ENCODE assay signal across 14 cellular contexts in the genomic region with DNA sequence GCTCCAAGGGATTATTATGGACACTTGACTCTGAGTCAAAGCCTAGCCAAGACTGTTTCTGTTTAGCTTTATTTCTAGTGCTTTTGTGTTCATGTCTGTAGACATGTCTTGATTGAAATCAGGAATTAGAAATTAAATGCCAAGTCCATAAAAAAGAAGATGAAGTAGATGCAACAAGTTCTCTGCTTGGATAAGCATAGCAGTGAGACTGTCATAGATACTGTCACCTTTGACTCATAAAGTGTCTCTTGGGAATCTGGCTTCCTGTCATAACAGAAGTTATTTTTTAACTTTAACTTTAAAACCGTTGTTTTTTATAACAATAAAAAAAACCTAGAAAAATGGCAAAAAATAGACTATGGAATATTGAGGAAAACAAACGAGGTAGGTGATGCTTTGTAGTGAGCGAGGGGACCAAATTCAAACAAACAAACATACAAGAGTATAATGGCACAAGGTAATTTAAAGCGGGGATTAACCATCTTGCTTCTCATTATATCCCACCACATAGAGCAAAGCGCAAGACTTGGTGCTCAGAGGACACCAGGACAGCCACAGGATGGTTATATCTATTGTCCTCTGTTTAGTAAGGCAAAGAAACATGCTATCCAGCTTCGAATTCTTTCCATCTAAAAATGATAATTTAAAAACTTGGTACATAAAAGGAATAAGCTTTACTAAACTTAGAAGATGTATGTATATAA.
DNase-seq lines count a peak whose midpoint lies in the region; ATAC-seq and TF ChIP-seq lines count a peak whose summit lies in the region.
"Had no signal": no experiment of that assay in that cellular context is flagged by ENCODE, and none has a peak within 500 bp of the region (broad histone marks: within the 10 kb centered on the region; RNA-seq: fewer than 3 reads in every experiment).

No MANE protein-coding gene starts in this region.

- H3K27ac ChIP-seq in heart left ventricle (peak overlapping the region in 1 of 12 donors; percentile 25), right lobe of liver (no peak overlapping the region)
- H3K27ac ChIP-seq: A549, neural progenitor cell, upper lobe of right lung had no signal

- peak overlapping the region; percentile 26 for H3K27ac Mint-ChIP-seq in activated CD4-positive, alpha-beta T cell treated with anti-CD3 and anti-CD28 coated beads, Interleukin-2, amount 10 ng/mL, durations not matched to agents 7 days and 5 days
- peak overlapping the region in 2 of 3 experiments; percentile 39 to 51 for H3K27ac Mint-ChIP-seq in nephron
- H3K27ac Mint-ChIP-seq: neural progenitor cell had no signal

- TF ChIP-seq POLR2A in heart left ventricle (IDR thresholded peaks at IDR 0.05) (no peak), right lobe of liver (IDR thresholded peaks at IDR 0.05) (no peak)

- H3K9me3 ChIP-seq in heart left ventricle (no peaks in the 10 kb centered on the region), right lobe of liver (no peaks in the 10 kb centered on the region)
- H3K9me3 ChIP-seq: A549, upper lobe of right lung had no signal

- intact Hi-C loops in heart left ventricle (cut with DNase I) (no loop called here), right lobe of liver (cut with DNase I) (no loop called here)

- DNase-seq in activated CD4-positive, alpha-beta T cell treated with anti-CD3 and anti-CD28 coated beads, Interleukin-2, amount 10 ng/mL, durations not matched to agents 7 days and 5 days = no peak
- DNase-seq in activated CD4-positive, alpha-beta T cell treated with anti-CD3 and anti-CD28 coated beads, Interleukin-2, amount 50 U/mL, for 1 hour = no peak
- DNase-seq in heart left ventricle (no peak), right lobe of liver (no peak), superior temporal gyrus (ENCODE audit: extremely low spot score) (no peak)
- DNase-seq: effector memory CD4-positive, alpha-beta T cell; NCI-H1092 treated with DMSO at 0.1 percent for 48 hours; stimulated activated CD4-positive, alpha-beta T cell treated with anti-CD3 and anti-CD28 coated beads, Interleukin-4, amount 100 ng/mL, for 24 hours; upper lobe of right lung had no signal

- ATAC-seq in GM21786 (IDR thresholded peaks at IDR 0.05; ENCODE audit: unreplicated experiment) (peak; percentile 44), HG03442 (IDR thresholded peaks at IDR 0.05; ENCODE audit: unreplicated experiment) (peak; percentile 48), heart left ventricle (no peak), right lobe of liver (no peak)
- ATAC-seq: A549, upper lobe of right lung had no signal

- peaks cover 53% of the 10 kb centered on the region for H3K4me1 Mint-ChIP-seq in activated CD4-positive, alpha-beta T cell treated with anti-CD3 and anti-CD28 coated beads, Interleukin-2, amount 10 ng/mL, durations not matched to agents 7 days and 5 days
- peaks cover 36% of the 10 kb centered on the region for H3K4me1 Mint-ChIP-seq in nephron

- TF ChIP-seq CTCF in nephron (IDR thresholded peaks at IDR 0.05; ENCODE audit: unreplicated experiment in 3 of 3) (no peak), heart left ventricle (IDR thresholded peaks at IDR 0.05) (no peak), right lobe of liver (IDR thresholded peaks at IDR 0.05) (no peak)

- peaks cover 0 to 5% (median 0%) of the 10 kb centered on the region in 12 donors for H3K4me1 ChIP-seq in heart left ventricle
- H3K4me1 ChIP-seq in right lobe of liver = no peaks in the 10 kb centered on the region
- H3K4me1 ChIP-seq: A549, neural progenitor cell, upper lobe of right lung had no signal

- 79 to 86% (median 80%) methylated on average over 6 of the region's 6 CpGs for WGBS in heart left ventricle, 4 donors
- WGBS in right lobe of liver (ENCODE audit: insufficient coverage, low coverage, low lambda C conversion rate, missing lambda C conversion rate) = 82% methylated on average over 6 of the region's 6 CpGs

- H3K27me3 ChIP-seq in heart left ventricle (no peaks in the 10 kb centered on the region), right lobe of liver (no peaks in the 10 kb centered on the region)
- H3K27me3 ChIP-seq: neural progenitor cell, upper lobe of right lung had no signal

- peaks cover 13% of the 10 kb centered on the region for H3K9me3 Mint-ChIP-seq in activated CD4-positive, alpha-beta T cell treated with anti-CD3 and anti-CD28 coated beads, Interleukin-2, amount 10 ng/mL, durations not matched to agents 7 days and 5 days
- no peaks in the 10 kb centered on the region for H3K9me3 Mint-ChIP-seq in nephron
- H3K9me3 Mint-ChIP-seq: neural progenitor cell had no signal

- peaks cover 75% of the 10 kb centered on the region for H3K36me3 Mint-ChIP-seq in activated CD4-positive, alpha-beta T cell treated with anti-CD3 and anti-CD28 coated beads, Interleukin-2, amount 10 ng/mL, durations not matched to agents 7 days and 5 days (ENCODE audit: low read depth)
- no peaks in the 10 kb centered on the region for H3K36me3 Mint-ChIP-seq in nephron (ENCODE audit: low read depth)
- H3K36me3 Mint-ChIP-seq: neural progenitor cell had no signal

- POLR2A ChIA-PET in activated CD4-positive, alpha-beta T cell treated with anti-CD3 and anti-CD28 coated beads, Interleukin-2, amount 10 ng/mL, durations not matched to agents 7 days and 5 days (lab: Charles Lee) = no interaction called here

- no peaks in the 10 kb centered on the region for H3K27me3 Mint-ChIP-seq in activated CD4-positive, alpha-beta T cell treated with anti-CD3 and anti-CD28 coated beads, Interleukin-2, amount 10 ng/mL, durations not matched to agents 7 days and 5 days
- H3K27me3 Mint-ChIP-seq in nephron (ENCODE audit: low read depth) = no peaks in the 10 kb centered on the region

- H3K4me3 Mint-ChIP-seq in activated CD4-positive, alpha-beta T cell treated with anti-CD3 and anti-CD28 coated beads, Interleukin-2, amount 10 ng/mL, durations not matched to agents 7 days and 5 days = no peak overlapping the region
- no peak overlapping the region for H3K4me3 Mint-ChIP-seq in nephron
- H3K4me3 Mint-ChIP-seq: neural progenitor cell had no signal

- CTCF ChIA-PET in activated CD4-positive, alpha-beta T cell treated with anti-CD3 and anti-CD28 coated beads, Interleukin-2, amount 10 ng/mL, durations not matched to agents 7 days and 5 days (lab: Charles Lee) = interaction anchor here (0.8 to 1.8 kb wide), 3 partner anchors 16 to 52 kb away, joined by 3 read pairs; no protein-coding TSS in a partner anchor

- H3K36me3 ChIP-seq in heart left ventricle (no peaks in the 10 kb centered on the region), right lobe of liver (no peaks in the 10 kb centered on the region)
- H3K36me3 ChIP-seq: neural progenitor cell, upper lobe of right lung had no signal

- H3K4me3 ChIP-seq in heart left ventricle (no peak overlapping the region), right lobe of liver (no peak overlapping the region)
- H3K4me3 ChIP-seq: A549, neural progenitor cell, upper lobe of right lung had no signal

Comparison
In these comparisons a context has a peak if more than half of its experiments do, and no peak if none do; other contexts are left out.
1. ATAC-seq: peak in GM21786 (single experiment) and HG03442 (single experiment); none in heart left ventricle (0 of 4) and right lobe of liver (0 of 4).